In the genomic region with DNA sequence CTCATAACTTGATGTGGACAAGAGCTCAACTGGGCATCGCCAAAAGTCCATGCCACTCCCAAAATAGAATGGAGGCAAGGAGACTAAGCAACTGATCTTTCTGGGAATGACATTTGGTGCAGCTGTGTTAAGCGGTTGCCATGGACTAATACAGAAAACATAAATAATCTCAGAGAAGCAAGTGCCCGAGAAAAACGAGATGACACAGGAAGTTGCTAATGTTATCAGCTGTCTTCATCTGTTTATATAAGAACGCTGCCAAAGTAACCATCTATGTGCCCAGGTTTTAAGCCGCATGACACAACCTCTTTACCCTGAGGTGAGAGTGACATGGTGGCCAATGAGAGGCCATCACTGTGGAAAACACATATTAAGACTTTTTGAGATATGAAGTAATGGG, we compare ENCODE assay signal across 12 cellular contexts. TPM values are rescaled to one million over a fixed set of nuclear protein-coding genes. Genes with fewer than 3 reads are reported as not detected.
DNase-seq lines count a peak whose midpoint lies in the region; ATAC-seq, FAIRE-seq and TF ChIP-seq lines count a peak whose summit lies in the region.
"Had no signal": no experiment of that assay in that cellular context is flagged by ENCODE, and none has a peak within 500 bp of the region (broad histone marks: within the 10 kb centered on the region; RNA-seq: fewer than 3 reads in every experiment).

No MANE protein-coding gene starts in this region.

- no peak overlapping the region for H3K4me2 ChIP-seq in endothelial cell of umbilical vein (ENCODE audit: insufficient read depth, low read length)

- no peaks in the 10 kb centered on the region for H3K36me3 ChIP-seq in endothelial cell of umbilical vein (ENCODE audit: control insufficient read depth in 2 of 2, extremely low read depth in 1 of 2, insufficient read depth in 2 of 2, low read length in 2 of 2)
- H3K36me3 ChIP-seq in Caco-2 (ENCODE audit: control insufficient read depth, insufficient read depth, low read length), result no peaks in the 10 kb centered on the region
- H3K36me3 ChIP-seq: lower lobe of right lung, uterus had no signal

- intact Hi-C loops in endothelial cell of umbilical vein (cut with micrococcal nuclease), result no loop called here
- intact Hi-C loops in Caco-2 (cut with micrococcal nuclease; ENCODE audit: unreplicated experiment), result no loop called here

- peaks cover 9% of the 10 kb centered on the region for H3K4me1 Mint-ChIP-seq in nephron progenitor cell
- H3K4me1 Mint-ChIP-seq in Caco-2 (ENCODE audit: low read depth, unreplicated experiment), result no peaks in the 10 kb centered on the region

- H4K20me1 ChIP-seq in endothelial cell of umbilical vein (replicated peaks; ENCODE audit: control insufficient read depth, extremely low read depth, insufficient read depth, low read length), result no peaks in the 10 kb centered on the region

- H3K9me3 Mint-ChIP-seq in nephron progenitor cell (peaks cover 43% of the 10 kb centered on the region), Caco-2 (ENCODE audit: unreplicated experiment) (peaks cover 6% of the 10 kb centered on the region)

- peaks cover 22% of the 10 kb centered on the region for H3K36me3 Mint-ChIP-seq in nephron progenitor cell (ENCODE audit: low read depth)
- no peaks in the 10 kb centered on the region for H3K36me3 Mint-ChIP-seq in Caco-2 (ENCODE audit: insufficient read depth, unreplicated experiment)

- FAIRE-seq in endothelial cell of umbilical vein (lab: Jason Lieb, UNC), result no peak

- H3K4me1 ChIP-seq in endothelial cell of umbilical vein (ENCODE audit: control insufficient read depth, extremely low read depth, insufficient read depth, low read length) (no peaks in the 10 kb centered on the region), Caco-2 (no peaks in the 10 kb centered on the region)
- H3K4me1 ChIP-seq: lower lobe of right lung, uterus had no signal

- H2AFZ ChIP-seq in endothelial cell of umbilical vein (ENCODE audit: low read depth, low read length), result no peak overlapping the region

- BruUV-seq in endothelial cell of umbilical vein (replicated peaks; lab: Mats Ljungman, UMichigan) (no TSS peak), Caco-2 (replicated peaks; lab: Mats Ljungman, UMichigan) (no TSS peak)

- H3K4me3 ChIP-seq in HFF-Myc (replicated peaks; ENCODE audit: low read depth, low read length) (no peak overlapping the region), endothelial cell of umbilical vein (replicated peaks in 1 of 3; ENCODE audit: insufficient read depth in 1 of 3, low read depth in 1 of 3, low read length in 3 of 3) (no peak overlapping the region), Caco-2 (ENCODE audit: low read depth, low read length) (no peak overlapping the region)
- H3K4me3 ChIP-seq: lower lobe of right lung, uterus had no signal

- H3K9ac ChIP-seq in endothelial cell of umbilical vein (replicated peaks; ENCODE audit: extremely low read depth, insufficient read depth, low read length), result no peak overlapping the region

- H3K4me3 Mint-ChIP-seq in nephron progenitor cell, result no peak overlapping the region
- no peak overlapping the region for H3K4me3 Mint-ChIP-seq in Caco-2 (ENCODE audit: unreplicated experiment)

- peaks cover 2% of the 10 kb centered on the region for H3K27me3 Mint-ChIP-seq in nephron progenitor cell (ENCODE audit: low read depth, poor library complexity)
- no peaks in the 10 kb centered on the region for H3K27me3 Mint-ChIP-seq in Caco-2 (ENCODE audit: insufficient read depth, unreplicated experiment)

- TF ChIP-seq CTCF in HFF-Myc (IDR thresholded peaks at IDR 0.05; ENCODE audit: low read depth, low read length, missing control alignments) (no peak), endothelial cell of umbilical vein (IDR thresholded peaks at IDR 0.05; ENCODE audit: extremely low read depth in 1 of 2, insufficient read depth in 1 of 2, low read depth in 1 of 2, low read length in 2 of 2) (no peak), nephron progenitor cell (IDR thresholded peaks at IDR 0.05) (no peak), Caco-2 (IDR thresholded peaks at IDR 0.05; ENCODE audit: insufficient read depth in 1 of 2, low read depth in 1 of 2, low read length in 1 of 2, severe bottlenecking in 1 of 2, unreplicated experiment in 1 of 2) (no peak)

- dilution Hi-C loops in endothelial cell of umbilical vein (cut with MboI; ENCODE audit: extremely low pct_ligation_motif_present, low sequenced_read_pairs), result no loop called here

- no peak for ATAC-seq in HG02938 (IDR thresholded peaks at IDR 0.05; ENCODE audit: unreplicated experiment)

- POLR2A ChIA-PET in endothelial cell of umbilical vein (lab: Charles Lee), result no interaction called here
- POLR2A ChIA-PET in Caco-2 (lab: Charles Lee), result no interaction called here

- no peaks in the 10 kb centered on the region for H3K9me1 ChIP-seq in endothelial cell of umbilical vein (replicated peaks; ENCODE audit: control insufficient read depth, extremely low read depth, insufficient read depth, low read length)

- H3K27me3 ChIP-seq in endothelial cell of umbilical vein (ENCODE audit: control insufficient read depth in 2 of 2, insufficient read depth in 2 of 2, low read length in 2 of 2), result peaks cover 0 to 6% of the 10 kb centered on the region in 2 experiments
- no peaks in the 10 kb centered on the region for H3K27me3 ChIP-seq in Caco-2 (replicated peaks; ENCODE audit: control insufficient read depth, insufficient read depth, low read length)
- H3K27me3 ChIP-seq: uterus had no signal

- TF ChIP-seq POLR2A in endothelial cell of umbilical vein (IDR thresholded peaks at IDR 0.05; ENCODE audit: low read depth, low read length), result no peak

- no peaks in the 10 kb centered on the region for H3K79me2 ChIP-seq in endothelial cell of umbilical vein (ENCODE audit: control insufficient read depth, insufficient read depth, low read length)

- DNase-seq in HFF-Myc (ENCODE audit: extremely low read depth, low read depth), result peak; percentile 31
- peak; percentile 99 for DNase-seq in NCI-H748 (lab: John Stamatoyannopoulos, UW; ENCODE audit: unreplicated experiment)
- peak; percentile 16 for DNase-seq in endothelial cell of umbilical vein (ENCODE audit: low read depth, low spot score)
- DNase-seq in nephron progenitor cell, result no peak
- DNase-seq in NCI-H446 treated with DMSO at 0.1 percent for 48 hours (lab: John Stamatoyannopoulos, UW), result no peak
- DNase-seq in Caco-2, result no peak
- DNase-seq: activated CD4-positive, alpha-beta T cell treated with anti-CD3 and anti-CD28 coated beads, Interleukin-2, amount 50 U/mL, for 4 hours; H7; lower lobe of right lung; MV-4-11; uterus had no signal

- CTCF ChIA-PET in endothelial cell of umbilical vein (lab: Charles Lee), result no interaction called here
- CTCF ChIA-PET in Caco-2 (lab: Charles Lee), result no interaction called here

- H3K9me3 ChIP-seq in endothelial cell of umbilical vein (replicated peaks; ENCODE audit: control insufficient read depth, insufficient read depth, low read length), result no peaks in the 10 kb centered on the region
- H3K9me3 ChIP-seq in Caco-2, result no peaks in the 10 kb centered on the region
- H3K9me3 ChIP-seq: lower lobe of right lung, uterus had no signal

- H3K27ac ChIP-seq in endothelial cell of umbilical vein (ENCODE audit: insufficient read depth, low read depth, low read length), result no peak overlapping the region
- H3K27ac ChIP-seq: lower lobe of right lung, uterus had no signal

- H3K27ac Mint-ChIP-seq in nephron progenitor cell, result peak overlapping the region; percentile 64
- no peak overlapping the region for H3K27ac Mint-ChIP-seq in Caco-2 (ENCODE audit: unreplicated experiment)

TF ChIP-seq in endothelial cell of umbilical vein, 7 proteins besides CTCF, POLR2A, EP300 and RAD21:
- TF ChIP-seq MYC (IDR thresholded peaks at IDR 0.05; ENCODE audit: low read depth, low read length), result no peak
- no peak for TF ChIP-seq JUN (IDR thresholded peaks at IDR 0.05; ENCODE audit: borderline replicate concordance, insufficient read depth, insufficient read length, low read depth)
- no peak for TF ChIP-seq GATA2 (IDR thresholded peaks at IDR 0.05; ENCODE audit: insufficient read depth, insufficient read length, low read depth, low read length)
- no peak for TF ChIP-seq EZH2 (IDR thresholded peaks at IDR 0.05; ENCODE audit: borderline replicate concordance, low read depth, low read length, severe bottlenecking)
- no peak for TF ChIP-seq FOS (IDR thresholded peaks at IDR 0.05; ENCODE audit: borderline replicate concordance, insufficient read depth, low read length)
- TF ChIP-seq, protein P1, sequence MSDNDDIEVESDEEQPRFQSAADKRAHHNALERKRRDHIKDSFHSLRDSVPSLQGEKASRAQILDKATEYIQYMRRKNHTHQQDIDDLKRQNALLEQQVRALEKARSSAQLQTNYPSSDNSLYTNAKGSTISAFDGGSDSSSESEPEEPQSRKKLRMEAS (IDR thresholded peaks at IDR 0.05; ENCODE audit: insufficient read depth, insufficient read length), result no peak
- no peak for TF ChIP-seq POLR2AphosphoS5 (IDR thresholded peaks at IDR 0.05; ENCODE audit: insufficient read depth, low read depth, low read length)

RNA-seq across cellular contexts. Expression of gene SACS, which starts 54.9 kb away (rescaled TPM):
- total RNA-seq in endothelial cell of umbilical vein, result 72.7 and 73.1 TPM in 2 replicates
- 13.6 and 14.8 TPM in 2 replicates for polyA plus RNA-seq in endothelial cell of umbilical vein
- 18.2 and 21.6 TPM in 2 replicates for polyA plus RNA-seq in endothelial cell of umbilical vein (2011; cell fraction: cytosol; rRNA removed)
- 36.1 and 46.5 TPM in 2 replicates for polyA plus RNA-seq in endothelial cell of umbilical vein (2011; cell fraction: nucleus; rRNA removed)
- polyA plus RNA-seq in endothelial cell of umbilical vein (2012), result 47.5 and 62.9 TPM in 2 replicates
- polyA minus RNA-seq in endothelial cell of umbilical vein, result 219 and 229 TPM in 2 replicates
- 17.1 TPM for polyA minus RNA-seq in endothelial cell of umbilical vein (2011; cell fraction: cytosol; rRNA and poly(A)+ RNA removed)
- polyA minus RNA-seq in endothelial cell of umbilical vein (2011; cell fraction: nucleus; rRNA and poly(A)+ RNA removed), result 164 and 168 TPM in 2 replicates
- total RNA-seq in Caco-2 (2022), result 4.5 and 4.9 TPM in 2 replicates

Comparison
In these comparisons a context has a peak if more than half of its experiments do, and no peak if none do; other contexts are left out.
1. DNase-seq: peak in HFF-Myc (single experiment), NCI-H748 (single experiment) and endothelial cell of umbilical vein (single experiment); none in nephron progenitor cell (single experiment), NCI-H446 treated with DMSO at 0.1 percent for 48 hours (single experiment) and Caco-2 (0 of 2).
2. RNA of gene SACS, which starts 54.9 kb away (total RNA-seq): 72.7 to 73.1 TPM in endothelial cell of umbilical vein; 4.5 to 4.9 TPM in Caco-2; every median in the first group is over 10 times any median in the second.